14 cellular contexts compared by ENCODE assay signal in genomic region chr7:4740796-4741195, GRCh38. TPM values are rescaled to one million over a fixed set of nuclear protein-coding genes. Genes with fewer than 3 reads are reported as not detected.
DNase-seq lines count a peak whose midpoint lies in the region; ATAC-seq and TF ChIP-seq lines count a peak whose summit lies in the region.
"Had no signal": no experiment of that assay in that cellular context is flagged by ENCODE, and none has a peak within 500 bp of the region (broad histone marks: within the 10 kb centered on the region; RNA-seq: fewer than 3 reads in every experiment).

No MANE protein-coding gene starts in this region.

- peak in 2 of 3 donors; percentile 47 to 52 for DNase-seq in right cardiac atrium
- no peak for DNase-seq in heart right ventricle
- no peak for DNase-seq in mesenchymal stem cell
- DNase-seq in progenitor cell of endocrine pancreas (ENCODE audit: low spot score, unreplicated experiment), result no peak
- DNase-seq in NCI-H748 treated with DMSO at 0.1 percent for 48 hours (lab: John Stamatoyannopoulos, UW), result no peak
- DNase-seq in HuH-7 (ENCODE audit: low spot score), result no peak
- DNase-seq: C1 segment of cervical spinal cord, H7, NCI-H1436, NCI-H2081, NCI-H510A had no signal

- no peak overlapping the region for H2BK120ac ChIP-seq in mesenchymal stem cell (ENCODE audit: low read depth, low read length)

- H3K14ac ChIP-seq in mesenchymal stem cell (ENCODE audit: low read length in 2 of 2), result no peak overlapping the region

- H3K36me3 ChIP-seq in heart right ventricle (peaks cover 0 to 34% (median 22%) of the 10 kb centered on the region in 9 donors), mesenchymal stem cell (ENCODE audit: control insufficient read depth in 1 of 2, insufficient read depth in 2 of 2, low read depth in 1 of 2, low read length in 2 of 2) (peaks cover 34 to 39% of the 10 kb centered on the region in 2 experiments)

- no peak overlapping the region for H4K8ac ChIP-seq in mesenchymal stem cell (ENCODE audit: low read length)

- H3K4me3 Mint-ChIP-seq in progenitor cell of endocrine pancreas (ENCODE audit: low read depth), result no peak overlapping the region

- intact Hi-C loops in right cardiac atrium (cut with DNase I), result no loop called here
- intact Hi-C loops in heart right ventricle (cut with DNase I), result loop anchor here in 3 of 10 donors (5.0 to 10.0 kb wide), 3 partner anchors 33 to 58 kb away; partner anchors contain the start of gene FOXK1 (in 2 of the 3)

- peak overlapping the region in 1 of 2 experiments; percentile 4 for H2BK12ac ChIP-seq in mesenchymal stem cell (ENCODE audit: low read length in 2 of 2)

- H3K27me3 ChIP-seq in right cardiac atrium (ENCODE audit: control insufficient read depth, insufficient read depth) (no peaks in the 10 kb centered on the region), heart right ventricle (no peaks in the 10 kb centered on the region), mesenchymal stem cell (ENCODE audit: control insufficient read depth in 1 of 2, insufficient read depth in 1 of 2, low read length in 2 of 2) (no peaks in the 10 kb centered on the region)

- H3K4me2 ChIP-seq in mesenchymal stem cell (ENCODE audit: low read length, poor library complexity, severe bottlenecking), result no peak overlapping the region
- H3K4me2 ChIP-seq: KMS-11 had no signal

- no peak for ATAC-seq in right cardiac atrium
- no peak for ATAC-seq in heart right ventricle
- no peak for ATAC-seq in HG02981 (IDR thresholded peaks at IDR 0.05; ENCODE audit: unreplicated experiment)
- ATAC-seq in HG03442 (IDR thresholded peaks at IDR 0.05; ENCODE audit: unreplicated experiment), result no peak

- peak overlapping the region; percentile 73 for H3K27ac Mint-ChIP-seq in progenitor cell of endocrine pancreas

- no peak overlapping the region for H3K23ac ChIP-seq in mesenchymal stem cell (ENCODE audit: low read length in 2 of 2)

- no peak overlapping the region for H2AFZ ChIP-seq in mesenchymal stem cell (ENCODE audit: low read depth, low read length)

- H4K91ac ChIP-seq in mesenchymal stem cell (ENCODE audit: low read length), result no peak overlapping the region

- no peak overlapping the region for H3K4ac ChIP-seq in mesenchymal stem cell (ENCODE audit: low read depth in 1 of 2, low read length in 2 of 2)

- H2AK5ac ChIP-seq in mesenchymal stem cell (ENCODE audit: low read length, severe bottlenecking), result peak overlapping the region; percentile 35

- no peaks in the 10 kb centered on the region for H3K9me3 ChIP-seq in right cardiac atrium (ENCODE audit: control insufficient read depth, low read length)
- no peaks in the 10 kb centered on the region for H3K9me3 ChIP-seq in heart right ventricle
- H3K9me3 ChIP-seq in mesenchymal stem cell (ENCODE audit: control insufficient read depth, low read length), result no peaks in the 10 kb centered on the region

- WGBS in right cardiac atrium, result 92% methylated on average over 22 of the region's 22 CpGs
- WGBS in heart right ventricle, 2 donors, result 94% methylated on average over 22 of the region's 22 CpGs
- over 99% methylated on average over 19 of the region's 22 CpGs for WGBS in mesenchymal stem cell

- no peaks in the 10 kb centered on the region for H3K9me3 Mint-ChIP-seq in progenitor cell of endocrine pancreas (ENCODE audit: low read depth)

- H3K79me1 ChIP-seq in mesenchymal stem cell (replicated peaks; ENCODE audit: low read length, poor library complexity, severe bottlenecking), result peaks cover 32% of the 10 kb centered on the region

- H3K4me1 Mint-ChIP-seq in progenitor cell of endocrine pancreas (ENCODE audit: low read depth), result peaks cover 63% of the 10 kb centered on the region

- H3K4me3 ChIP-seq in right cardiac atrium (ENCODE audit: low read length) (no peak overlapping the region), heart right ventricle (no peak overlapping the region), mesenchymal stem cell (ENCODE audit: insufficient read depth in 1 of 2, low read depth in 1 of 2, low read length in 2 of 2) (no peak overlapping the region)

- H3K27ac ChIP-seq in right cardiac atrium (ENCODE audit: low read length), result no peak overlapping the region
- no peak overlapping the region for H3K27ac ChIP-seq in heart right ventricle
- no peak overlapping the region for H3K27ac ChIP-seq in mesenchymal stem cell (ENCODE audit: low read length, poor library complexity, severe bottlenecking)

- peaks cover 12% of the 10 kb centered on the region for H3K36me3 Mint-ChIP-seq in progenitor cell of endocrine pancreas (ENCODE audit: insufficient read depth)

- peak overlapping the region in 1 of 2 experiments; percentile 76 for H3K18ac ChIP-seq in mesenchymal stem cell (ENCODE audit: low read depth in 1 of 2, low read length in 2 of 2)

- no peak for TF ChIP-seq CTCF in heart right ventricle (IDR thresholded peaks at IDR 0.05)
- no peak for TF ChIP-seq CTCF in progenitor cell of endocrine pancreas (IDR thresholded peaks at IDR 0.05; ENCODE audit: unreplicated experiment)

- H3K4me1 ChIP-seq in right cardiac atrium (ENCODE audit: control insufficient read depth, insufficient read depth, low read length) (peaks cover 10% of the 10 kb centered on the region), heart right ventricle (peaks cover 13 to 68% (median 50%) of the 10 kb centered on the region in 9 donors), mesenchymal stem cell (ENCODE audit: control insufficient read depth, insufficient read depth, low read depth, low read length) (peaks cover 44% of the 10 kb centered on the region)

- no peak overlapping the region for H2BK5ac ChIP-seq in mesenchymal stem cell (ENCODE audit: low read depth, low read length, poor library complexity, severe bottlenecking)

- peak overlapping the region; percentile 77 for H2BK15ac ChIP-seq in mesenchymal stem cell (ENCODE audit: low read depth, poor library complexity, severe bottlenecking)

- no peaks in the 10 kb centered on the region for H3K27me3 Mint-ChIP-seq in progenitor cell of endocrine pancreas

- no peak overlapping the region for H3K9ac ChIP-seq in mesenchymal stem cell (ENCODE audit: low read length)
- H3K9ac ChIP-seq: KMS-11 had no signal

RNA-seq across cellular contexts. Expression of gene AP5Z1, which starts 34.6 kb away (rescaled TPM):
- total RNA-seq in right cardiac atrium (10 to 100 TPM; 10.5 to 17.3 (median 15.2) TPM), heart right ventricle (10 to 100 TPM in 7 of 10 donors, 1 to 10 TPM in 3; 8.5 to 16.7 (median 12.4) TPM), progenitor cell of endocrine pancreas (41.0 and 42.8 TPM in 2 replicates)
- polyA plus RNA-seq in right cardiac atrium (12.4 TPM), heart right ventricle (10 to 100 TPM; 20.0 to 30.9 TPM)
- polyA plus RNA-seq in mesenchymal stem cell (2013, experiment 1 of 2), result 30.2 TPM
- 30.0 TPM for polyA plus RNA-seq in mesenchymal stem cell (2013, experiment 2 of 2)

RNA-seq across cellular contexts. Expression of gene FOXK1, which starts 58.7 kb away (rescaled TPM):
- total RNA-seq in right cardiac atrium (10 to 100 TPM; 15.4 to 22.4 (median 20.3) TPM), heart right ventricle (10 to 100 TPM; 17.6 to 30.6 (median 25.4) TPM), progenitor cell of endocrine pancreas (47.6 and 47.8 TPM in 2 replicates)
- polyA plus RNA-seq in right cardiac atrium (10.9 TPM), heart right ventricle (1 to 10 TPM; 3.6 to 9.8 TPM)
- polyA plus RNA-seq in mesenchymal stem cell (2013, experiment 1 of 2), result 12.9 TPM
- polyA plus RNA-seq in mesenchymal stem cell (2013, experiment 2 of 2), result 12.3 TPM

Comparison
In these comparisons a context has a peak if more than half of its experiments do, and no peak if none do; other contexts are left out.
1. DNase-seq: peak in right cardiac atrium (2 of 3); none in heart right ventricle (0 of 2), mesenchymal stem cell (single experiment), progenitor cell of endocrine pancreas (single experiment), NCI-H748 treated with DMSO at 0.1 percent for 48 hours (single experiment) and HuH-7 (single experiment).